ENCODE assay signal across 8 cellular contexts in genomic region chr14:64910847-64911495, GRCh38. TPM values are rescaled to one million over a fixed set of nuclear protein-coding genes. Genes with fewer than 3 reads are reported as not detected.
DNase-seq lines count a peak whose midpoint lies in the region; ATAC-seq, FAIRE-seq and TF ChIP-seq lines count a peak whose summit lies in the region.

No MANE protein-coding gene starts in this region.

- no peaks in the 10 kb centered on the region for H3K36me3 ChIP-seq in testis (ENCODE audit: low read depth, missing control alignments)
- H3K36me3 ChIP-seq in pancreas = no peaks in the 10 kb centered on the region
- H3K36me3 ChIP-seq in upper lobe of left lung = no peaks in the 10 kb centered on the region

- ATAC-seq in pancreas = no peak
- no peak for ATAC-seq in upper lobe of left lung (ENCODE audit: low FRiP score in 2 of 2)

- H3K27me3 ChIP-seq in testis = no peaks in the 10 kb centered on the region
- H3K27me3 ChIP-seq in pancreas = no peaks in the 10 kb centered on the region
- H3K27me3 ChIP-seq in upper lobe of left lung = no peaks in the 10 kb centered on the region

- H3K27me3 Mint-ChIP-seq in endothelial cell (ENCODE audit: unreplicated experiment) = peaks cover 6% of the 10 kb centered on the region

- no peak for TF ChIP-seq POLR2A in testis (IDR thresholded peaks at IDR 0.05)
- no peak for TF ChIP-seq POLR2A in upper lobe of left lung (IDR thresholded peaks at IDR 0.05)

- H3K4me3 ChIP-seq in testis = no peak overlapping the region
- H3K4me3 ChIP-seq in pancreas = no peak overlapping the region
- H3K4me3 ChIP-seq in upper lobe of left lung = no peak overlapping the region

- no peaks in the 10 kb centered on the region for H3K36me3 Mint-ChIP-seq in endothelial cell (ENCODE audit: low read depth, unreplicated experiment)

- FAIRE-seq in pancreas (lab: Jason Lieb, UNC) = no peak

- H3K9me3 ChIP-seq in testis (no peaks in the 10 kb centered on the region), pancreas (no peaks in the 10 kb centered on the region), upper lobe of left lung (no peaks in the 10 kb centered on the region)

- 38 to 51% methylated on average over 3 of the region's 3 CpGs for WGBS in testis, 2 donors
- WGBS in pancreas, 2 donors = 19 to 23% methylated on average over 3 of the region's 3 CpGs
- WGBS in upper lobe of left lung, 2 donors = 33 to 35% methylated on average over 3 of the region's 3 CpGs

- DNase-seq in NCI-H2227 (lab: John Stamatoyannopoulos, UW; ENCODE audit: unreplicated experiment) (peak; percentile 17), NCI-H2227 treated with DMSO at 0.1 percent for 48 hours (lab: John Stamatoyannopoulos, UW) (no peak), NCI-H748 treated with DMSO at 0.1 percent for 48 hours (lab: John Stamatoyannopoulos, UW) (peak; percentile 32), endothelial cell (ENCODE audit: low spot score) (peak; percentile 23), testis (no peak), pancreas (no peak), upper lobe of left lung (no peak), ecto neural progenitor cell (ENCODE audit: low spot score) (no peak)

- H3K4me1 Mint-ChIP-seq in endothelial cell (ENCODE audit: unreplicated experiment) = peaks cover 15% of the 10 kb centered on the region

- H3K4me1 ChIP-seq in testis (peaks cover 19% of the 10 kb centered on the region), pancreas (peaks cover under 1 to 14% (median 14%) of the 10 kb centered on the region in 3 donors), upper lobe of left lung (peaks cover 10 to 15% (median 12%) of the 10 kb centered on the region in 4 donors)

- H3K4me3 Mint-ChIP-seq in endothelial cell (ENCODE audit: unreplicated experiment) = no peak overlapping the region

- TF ChIP-seq EP300 in upper lobe of left lung (IDR thresholded peaks at IDR 0.05) = no peak

- TF ChIP-seq CTCF in endothelial cell (IDR thresholded peaks at IDR 0.05; ENCODE audit: unreplicated experiment) (peak; percentile 74), testis (IDR thresholded peaks at IDR 0.05) (peak in 2 of 3 experiments; percentile 10 to 48), pancreas (IDR thresholded peaks at IDR 0.05) (peak in 2 of 4 donors; percentile 23 to 30), upper lobe of left lung (IDR thresholded peaks at IDR 0.05) (peak in 3 of 6 experiments; percentile 18 to 36 (median 23))

- intact Hi-C loops in testis (cut with DNase I; ENCODE audit: low total_unique reads) (no loop called here), pancreas (cut with DNase I) (no loop called here)

- H3K27ac Mint-ChIP-seq in endothelial cell (ENCODE audit: unreplicated experiment) = no peak overlapping the region

- H3K9me3 Mint-ChIP-seq in endothelial cell (ENCODE audit: unreplicated experiment) = no peaks in the 10 kb centered on the region

- no peak overlapping the region for H3K27ac ChIP-seq in testis
- H3K27ac ChIP-seq in pancreas = no peak overlapping the region
- H3K27ac ChIP-seq in upper lobe of left lung = no peak overlapping the region

RNA-seq across cellular contexts. Expression of gene CHURC1, which starts 3.3 kb away (rescaled TPM):
- total RNA-seq in endothelial cell (ENCODE audit: unreplicated experiment) (36.2 TPM), testis (10 to 100 TPM; 53.5 to 55.7 TPM), pancreas (10 to 100 TPM; 22.7 to 33.2 (median 29.4) TPM), upper lobe of left lung (10 to 100 TPM; 18.3 to 99.6 (median 49.2) TPM)
- polyA plus RNA-seq in testis (ENCODE audit: insufficient read depth, low read depth, low replicate concordance) (62.8 TPM), pancreas (10 to 100 TPM; 13.0 to 22.6 TPM)

RNA-seq across cellular contexts. Expression of gene SPTB, which starts 31.3 kb away (rescaled TPM):
- total RNA-seq in endothelial cell (ENCODE audit: unreplicated experiment) (0.08 TPM), testis (1 to 10 TPM; 5.6 to 6.6 TPM), pancreas (1 to 10 TPM in 5 of 6 donors, under 1 TPM in 1; 0.73 to 3.4 (median 2.5) TPM), upper lobe of left lung (1 to 10 TPM; 2.1 to 3.3 (median 2.7) TPM)
- polyA plus RNA-seq in testis (ENCODE audit: insufficient read depth, low read depth, low replicate concordance) (3.3 TPM), pancreas (1 to 10 TPM; 5.2 to 6.5 TPM)

RNA-seq across cellular contexts. Expression of gene GPX2, which starts 31.6 kb away (rescaled TPM):
- total RNA-seq in endothelial cell (ENCODE audit: unreplicated experiment) (not detected), testis (under 1 TPM in 1 of 2 donors, not detected in 1; 0.99 TPM), pancreas (10 to 100 TPM in 2 of 6 donors, 1 to 10 TPM in 4; 2.6 to 41.9 (median 6.8) TPM), upper lobe of left lung (1 to 10 TPM in 5 of 6 donors, under 1 TPM in 1; 0.91 to 9.5 (median 2.2) TPM)
- polyA plus RNA-seq in testis (ENCODE audit: insufficient read depth, low read depth, low replicate concordance) (1.9 TPM), pancreas (10 to 100 TPM; 14.3 to 19.3 TPM)

Comparison
In these comparisons a context has a peak if more than half of its experiments do, and no peak if none do; other contexts are left out.
1. DNase-seq: peak in NCI-H2227 (single experiment), NCI-H748 treated with DMSO at 0.1 percent for 48 hours (single experiment) and endothelial cell (single experiment); none in NCI-H2227 treated with DMSO at 0.1 percent for 48 hours (single experiment), testis (single experiment), pancreas (0 of 6), upper lobe of left lung (0 of 2) and ecto neural progenitor cell (single experiment).